In the genomic region with DNA sequence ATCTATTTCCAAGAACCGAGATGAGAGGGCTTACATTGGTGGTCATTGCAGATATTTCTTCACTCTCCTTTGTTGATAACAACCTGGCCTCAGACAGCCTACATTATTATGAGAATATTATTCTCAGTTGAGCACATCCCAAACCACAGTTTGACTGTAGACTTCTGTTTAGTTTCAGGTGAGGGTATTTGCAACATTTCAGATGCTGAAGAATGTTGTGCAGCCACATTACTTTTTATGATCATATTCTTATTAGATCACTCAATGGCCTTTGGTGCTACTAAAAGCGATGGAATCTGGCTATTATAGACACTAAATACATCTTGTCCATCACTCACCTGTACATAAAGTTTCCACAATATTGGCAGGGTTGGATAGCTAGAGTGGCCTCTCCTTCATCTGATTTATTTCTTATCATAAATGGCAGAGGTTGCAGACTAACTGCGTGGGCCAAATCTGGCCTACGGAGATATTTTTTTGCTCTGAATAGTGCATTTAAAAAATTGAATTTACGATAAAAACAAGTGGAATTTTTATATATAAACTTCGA, we compare ENCODE assay signal across 11 cellular contexts. TPM values are rescaled to one million over a fixed set of nuclear protein-coding genes. Genes with fewer than 3 reads are reported as not detected.
DNase-seq lines count a peak whose midpoint lies in the region; ATAC-seq and TF ChIP-seq lines count a peak whose summit lies in the region.
"Had no signal": no experiment of that assay in that cellular context is flagged by ENCODE, and none has a peak within 500 bp of the region (broad histone marks: within the 10 kb centered on the region; RNA-seq: fewer than 3 reads in every experiment).

No MANE protein-coding gene starts in this region.

- TF ChIP-seq CTCF in type B pancreatic cell (conservative IDR thresholded peaks at IDR 0.05) (no peak), stomach (IDR thresholded peaks at IDR 0.05) (no peak)

- H3K27me3 ChIP-seq in stomach, result no peaks in the 10 kb centered on the region

- H3K27ac ChIP-seq in stomach, result no peak overlapping the region

- no peaks in the 10 kb centered on the region for H3K36me3 ChIP-seq in stomach

- H3K4me1 Mint-ChIP-seq in activated naive CD8-positive, alpha-beta T cell (ENCODE audit: low read depth), result peaks cover 38% of the 10 kb centered on the region
- H3K4me1 Mint-ChIP-seq in activated naive CD8-positive, alpha-beta T cell treated with anti-CD3 and anti-CD28 coated beads, Interleukin-2, amount 50 U/mL, for 24 hours, result peaks cover 30% of the 10 kb centered on the region
- H3K4me1 Mint-ChIP-seq in activated T-helper 17 cell treated with anti-CD3 and anti-CD28 coated beads, Interleukin-2, amount 50 U/mL, for 72 hours, result peaks cover 36% of the 10 kb centered on the region
- H3K4me1 Mint-ChIP-seq in immature natural killer cell (peaks cover 28% of the 10 kb centered on the region in 2 donors), type B pancreatic cell (ENCODE audit: unreplicated experiment) (no peaks in the 10 kb centered on the region)
- H3K4me1 Mint-ChIP-seq: brain had no signal

- H3K36me3 Mint-ChIP-seq in activated naive CD8-positive, alpha-beta T cell, result peaks cover 5% of the 10 kb centered on the region
- H3K36me3 Mint-ChIP-seq in activated naive CD8-positive, alpha-beta T cell treated with anti-CD3 and anti-CD28 coated beads, Interleukin-2, amount 50 U/mL, for 24 hours (ENCODE audit: low read depth), result peaks cover 13% of the 10 kb centered on the region
- peaks cover 35% of the 10 kb centered on the region for H3K36me3 Mint-ChIP-seq in activated T-helper 17 cell treated with anti-CD3 and anti-CD28 coated beads, Interleukin-2, amount 50 U/mL, for 72 hours (ENCODE audit: low read depth)
- H3K36me3 Mint-ChIP-seq in immature natural killer cell (peaks cover 10 to 20% (median 19%) of the 10 kb centered on the region in 3 donors), type B pancreatic cell (no peaks in the 10 kb centered on the region)
- H3K36me3 Mint-ChIP-seq: brain had no signal

- H3K9me3 Mint-ChIP-seq in activated naive CD8-positive, alpha-beta T cell (ENCODE audit: low read depth), result no peaks in the 10 kb centered on the region
- H3K9me3 Mint-ChIP-seq in activated naive CD8-positive, alpha-beta T cell treated with anti-CD3 and anti-CD28 coated beads, Interleukin-2, amount 50 U/mL, for 24 hours, result no peaks in the 10 kb centered on the region
- H3K9me3 Mint-ChIP-seq in activated T-helper 17 cell treated with anti-CD3 and anti-CD28 coated beads, Interleukin-2, amount 50 U/mL, for 72 hours, result no peaks in the 10 kb centered on the region
- no peaks in the 10 kb centered on the region for H3K9me3 Mint-ChIP-seq in immature natural killer cell
- H3K9me3 Mint-ChIP-seq in type B pancreatic cell, result no peaks in the 10 kb centered on the region
- H3K9me3 Mint-ChIP-seq: activated naive CD4-positive, alpha-beta T cell treated with anti-CD3 and anti-CD28 coated beads, Interleukin-2, amount 10 ng/mL, durations not matched to agents 7 days and 5 days had no signal

- TF ChIP-seq EP300 in stomach (IDR thresholded peaks at IDR 0.05), result no peak

- ATAC-seq in activated naive CD8-positive, alpha-beta T cell treated with anti-CD3 and anti-CD28 coated beads, Interleukin-2, amount 50 U/mL, for 24 hours, result no peak
- no peak for ATAC-seq in activated T-helper 17 cell treated with anti-CD3 and anti-CD28 coated beads, Interleukin-2, amount 50 U/mL, for 72 hours (replicated peaks)

- no peak for DNase-seq in activated naive CD8-positive, alpha-beta T cell treated with anti-CD3 and anti-CD28 coated beads, Interleukin-2, amount 50 U/mL, for 24 hours
- DNase-seq in immature natural killer cell (no peak), type B pancreatic cell (ENCODE audit: extremely low spot score, unreplicated experiment) (no peak), NCI-H82 (lab: John Stamatoyannopoulos, UW) (no peak), ureter (ENCODE audit: low spot score) (no peak), stomach (no peak)
- DNase-seq: activated naive CD4-positive, alpha-beta T cell treated with anti-CD3 and anti-CD28 coated beads, Interleukin-2, amount 10 ng/mL, durations not matched to agents 7 days and 5 days; erythroblast had no signal

- peak overlapping the region; percentile 75 for H3K27ac Mint-ChIP-seq in activated naive CD8-positive, alpha-beta T cell
- no peak overlapping the region for H3K27ac Mint-ChIP-seq in activated naive CD8-positive, alpha-beta T cell treated with anti-CD3 and anti-CD28 coated beads, Interleukin-2, amount 50 U/mL, for 24 hours
- H3K27ac Mint-ChIP-seq in activated T-helper 17 cell treated with anti-CD3 and anti-CD28 coated beads, Interleukin-2, amount 50 U/mL, for 72 hours, result peak overlapping the region; percentile 84
- H3K27ac Mint-ChIP-seq in immature natural killer cell, result peak overlapping the region; percentile 8 to 86 (median 81)
- H3K27ac Mint-ChIP-seq in type B pancreatic cell, result peak overlapping the region; percentile 33
- H3K27ac Mint-ChIP-seq: brain had no signal

- no peaks in the 10 kb centered on the region for H3K27me3 Mint-ChIP-seq in activated naive CD8-positive, alpha-beta T cell
- no peaks in the 10 kb centered on the region for H3K27me3 Mint-ChIP-seq in activated naive CD8-positive, alpha-beta T cell treated with anti-CD3 and anti-CD28 coated beads, Interleukin-2, amount 50 U/mL, for 24 hours
- no peaks in the 10 kb centered on the region for H3K27me3 Mint-ChIP-seq in activated T-helper 17 cell treated with anti-CD3 and anti-CD28 coated beads, Interleukin-2, amount 50 U/mL, for 72 hours
- H3K27me3 Mint-ChIP-seq in immature natural killer cell (ENCODE audit: low read depth in 3 of 3), result peaks cover 0 to 23% (median 13%) of the 10 kb centered on the region in 3 donors
- no peaks in the 10 kb centered on the region for H3K27me3 Mint-ChIP-seq in type B pancreatic cell
- H3K27me3 Mint-ChIP-seq: activated naive CD4-positive, alpha-beta T cell treated with anti-CD3 and anti-CD28 coated beads, Interleukin-2, amount 10 ng/mL, durations not matched to agents 7 days and 5 days had no signal

- no peaks in the 10 kb centered on the region for H3K4me1 ChIP-seq in stomach

- no peak for TF ChIP-seq POLR2A in stomach (IDR thresholded peaks at IDR 0.05)

- WGBS in stomach, 5 donors, result 82 to 90% (median 87%) methylated on average over 6 of the region's 6 CpGs

- intact Hi-C loops in stomach (cut with DNase I; ENCODE audit: low total_unique reads), result no loop called here

- no peak overlapping the region for H3K4me3 ChIP-seq in stomach

- H3K4me3 Mint-ChIP-seq in activated naive CD8-positive, alpha-beta T cell, result no peak overlapping the region
- H3K4me3 Mint-ChIP-seq in activated naive CD8-positive, alpha-beta T cell treated with anti-CD3 and anti-CD28 coated beads, Interleukin-2, amount 50 U/mL, for 24 hours, result no peak overlapping the region
- peak overlapping the region; percentile 40 for H3K4me3 Mint-ChIP-seq in activated T-helper 17 cell treated with anti-CD3 and anti-CD28 coated beads, Interleukin-2, amount 50 U/mL, for 72 hours
- peak overlapping the region in 3 of 5 donors; percentile 1 to 15 (median 5) for H3K4me3 Mint-ChIP-seq in immature natural killer cell
- H3K4me3 Mint-ChIP-seq in type B pancreatic cell, result no peak overlapping the region
- H3K4me3 Mint-ChIP-seq: activated naive CD4-positive, alpha-beta T cell treated with anti-CD3 and anti-CD28 coated beads, Interleukin-2, amount 10 ng/mL, durations not matched to agents 7 days and 5 days; brain had no signal

- H3K9me3 ChIP-seq in stomach, result no peaks in the 10 kb centered on the region

RNA-seq across cellular contexts. Expression of gene RICTOR, which starts 26.2 kb away (rescaled TPM):
- total RNA-seq in activated T-helper 17 cell treated with anti-CD3 and anti-CD28 coated beads, Interleukin-2, amount 50 U/mL, for 72 hours, result 10 to 100 TPM; 35.1 to 84.8 TPM
- 10 to 100 TPM in 1 of 3 donors, 1 to 10 TPM in 2; 6.7 to 14.0 (median 7.4) TPM for polyA plus RNA-seq in immature natural killer cell
- 30.1 and 31.8 TPM in 2 replicates for total RNA-seq in type B pancreatic cell (ENCODE audit: low replicate concordance)
- 54.0 TPM for total RNA-seq in ureter
- total RNA-seq in stomach, result 100 to 1,000 TPM in 2 of 5 donors, 10 to 100 TPM in 3; 14.2 to 125 (median 36.2) TPM
- 1 to 10 TPM; 2.3 to 3.7 (median 3.3) TPM for polyA plus RNA-seq in stomach

Comparison
In these comparisons a context has a peak if more than half of its experiments do, and no peak if none do; other contexts are left out.
1. H3K4me3 Mint-ChIP-seq: peak in activated T-helper 17 cell treated with anti-CD3 and anti-CD28 coated beads, Interleukin-2, amount 50 U/mL, for 72 hours (single experiment) and immature natural killer cell (3 of 5); none in activated naive CD8-positive, alpha-beta T cell (single experiment), activated naive CD8-positive, alpha-beta T cell treated with anti-CD3 and anti-CD28 coated beads, Interleukin-2, amount 50 U/mL, for 24 hours (single experiment) and type B pancreatic cell (single experiment).